10 cellular contexts compared by ENCODE assay signal in the genomic region with DNA sequence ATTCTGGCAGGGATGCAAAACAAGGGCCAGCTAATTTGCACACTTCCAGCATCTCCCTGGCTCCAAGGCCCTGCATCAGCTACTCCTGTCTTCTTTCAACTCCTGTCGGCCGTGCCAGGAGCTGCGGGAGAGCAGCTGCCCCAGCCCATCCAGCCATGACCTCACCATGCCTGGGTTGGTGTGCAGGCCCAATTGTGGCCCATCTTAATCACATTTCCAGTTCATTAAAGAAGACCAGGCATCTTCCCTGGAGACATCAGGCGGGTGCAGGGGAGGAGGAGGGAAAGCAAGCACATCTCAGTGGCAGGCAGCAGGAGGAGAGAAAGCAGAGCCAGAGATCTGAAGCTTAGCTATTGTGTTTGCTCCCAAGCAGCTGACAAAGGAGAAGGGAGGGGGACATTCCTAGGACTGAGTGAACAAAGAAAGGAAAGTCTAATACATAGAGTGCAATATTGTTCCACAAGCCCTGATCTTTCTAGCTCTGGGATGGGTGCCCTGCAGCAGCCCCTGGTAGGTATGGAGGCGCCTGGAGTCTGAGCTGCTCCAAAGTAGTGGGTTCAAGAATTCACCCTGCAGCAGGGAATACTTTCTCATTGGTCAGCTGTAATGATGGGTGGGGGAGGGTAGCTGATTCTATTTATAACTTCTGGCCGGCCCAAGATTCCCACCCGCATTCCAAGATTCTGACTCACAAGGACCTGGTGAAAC. TPM values are rescaled to one million over a fixed set of nuclear protein-coding genes. Genes with fewer than 3 reads are reported as not detected.
DNase-seq lines count a peak whose midpoint lies in the region; TF ChIP-seq lines count a peak whose summit lies in the region.
"Had no signal": no experiment of that assay in that cellular context is flagged by ENCODE, and none has a peak within 500 bp of the region (broad histone marks: within the 10 kb centered on the region; RNA-seq: fewer than 3 reads in every experiment).

No MANE protein-coding gene starts in this region.

- CTCF ChIA-PET in CD8-positive, alpha-beta memory T cell (lab: Charles Lee), result no interaction called here

- H3K4me1 Mint-ChIP-seq in CD8-positive, alpha-beta memory T cell, result no peaks in the 10 kb centered on the region

- peaks cover 25 to 36% of the 10 kb centered on the region in 2 donors for H3K4me1 ChIP-seq in muscle layer of duodenum (ENCODE audit: control insufficient read depth in 1 of 2, insufficient read depth in 2 of 2, low read length in 2 of 2)
- no peaks in the 10 kb centered on the region for H3K4me1 ChIP-seq in CD8-positive, alpha-beta memory T cell (ENCODE audit: insufficient read depth, low read length)

- TF ChIP-seq CTCF in AG10803 (conservative IDR thresholded peaks at IDR 0.05; ENCODE audit: low read length) (peak; percentile 7; the same call in 1 of the 2 replicates), fibroblast of the aortic adventitia (IDR thresholded peaks at IDR 0.05; ENCODE audit: insufficient read depth, low read length) (peak; percentile 12)

- H3K27ac Mint-ChIP-seq in CD8-positive, alpha-beta memory T cell, result no peak overlapping the region

- no peaks in the 10 kb centered on the region for H3K9me3 ChIP-seq in muscle layer of duodenum (ENCODE audit: control insufficient read depth in 1 of 2, low read length in 2 of 2)
- no peaks in the 10 kb centered on the region for H3K9me3 ChIP-seq in CD8-positive, alpha-beta memory T cell (ENCODE audit: low read length)

- H3K36me3 ChIP-seq in muscle layer of duodenum (ENCODE audit: control insufficient read depth in 1 of 2, insufficient read depth in 2 of 2, low read length in 2 of 2), result no peaks in the 10 kb centered on the region
- H3K36me3 ChIP-seq in CD8-positive, alpha-beta memory T cell (ENCODE audit: insufficient read depth, low read length), result no peaks in the 10 kb centered on the region

- no peaks in the 10 kb centered on the region for H3K36me3 Mint-ChIP-seq in CD8-positive, alpha-beta memory T cell

- DNase-seq in AG10803 (ENCODE audit: low read depth), result peak; percentile 75
- peak; percentile 97 for DNase-seq in NCI-H526 (lab: John Stamatoyannopoulos, UW)
- peak; percentile 88 for DNase-seq in fibroblast of the aortic adventitia (ENCODE audit: low read depth)
- no peak for DNase-seq in activated gamma-delta T cell treated with Interleukin-2 at 50 U/mL for 16 hours
- DNase-seq in CD8-positive, alpha-beta memory T cell, result no peak
- DNase-seq in NCI-H2227 (lab: John Stamatoyannopoulos, UW; ENCODE audit: unreplicated experiment), result no peak
- no peak for DNase-seq in Kasumi-1 (lab: John Stamatoyannopoulos, UW)
- DNase-seq: central memory CD4-positive, alpha-beta T cell had no signal

- POLR2A ChIA-PET in CD8-positive, alpha-beta memory T cell (lab: Charles Lee), result no interaction called here

- peaks cover 11 to 45% of the 10 kb centered on the region in 2 donors for H3K27me3 Mint-ChIP-seq in CD8-positive, alpha-beta memory T cell

- no peaks in the 10 kb centered on the region for H3K27me3 ChIP-seq in muscle layer of duodenum (ENCODE audit: low read depth, low read length)
- H3K27me3 ChIP-seq in CD8-positive, alpha-beta memory T cell (ENCODE audit: insufficient read depth, low read length, poor library complexity, severe bottlenecking), result no peaks in the 10 kb centered on the region

- H3K9me3 Mint-ChIP-seq in CD8-positive, alpha-beta memory T cell, result no peaks in the 10 kb centered on the region

- H3K27ac ChIP-seq in muscle layer of duodenum (ENCODE audit: low read length), result peak overlapping the region; percentile 56
- H3K27ac ChIP-seq in CD8-positive, alpha-beta memory T cell (ENCODE audit: low read depth, low read length), result no peak overlapping the region

- no peak overlapping the region for H3K4me3 Mint-ChIP-seq in CD8-positive, alpha-beta memory T cell

- H3K4me3 ChIP-seq in AG10803 (ENCODE audit: low read length) (no peak overlapping the region), fibroblast of the aortic adventitia (ENCODE audit: low read depth, low read length) (no peak overlapping the region), muscle layer of duodenum (ENCODE audit: low read depth in 1 of 2, low read length in 2 of 2) (peak overlapping the region in 1 of 2 donors; percentile 12)
- H3K4me3 ChIP-seq in CD8-positive, alpha-beta memory T cell (ENCODE audit: low read length), result no peak overlapping the region

RNA-seq across cellular contexts. Expression of a gene that starts 40.1 kb away (rescaled TPM):
- total RNA-seq in fibroblast of the aortic adventitia (ENCODE audit: low replicate concordance), result 1.4 and 4.5 TPM in 2 replicates
- under 1 TPM in 1 of 2 experiments, not detected in 1; 0.02 TPM for total RNA-seq in CD8-positive, alpha-beta memory T cell
- polyA plus RNA-seq in CD8-positive, alpha-beta memory T cell, result not detected
- total RNA-seq: T-helper 1 cell treated with Interleukin-12 subunit alpha and Interleukin-12 subunit beta and Interleukin-4 antibody, amounts not matched to agents 30 ng/mL and 1 ng/mL, for 36 hours had no signal

Comparison
In these comparisons a context has a peak if more than half of its experiments do, and no peak if none do; other contexts are left out.
1. DNase-seq: peak in AG10803 (single experiment), NCI-H526 (2 of 2) and fibroblast of the aortic adventitia (single experiment); none in activated gamma-delta T cell treated with Interleukin-2 at 50 U/mL for 16 hours (single experiment), CD8-positive, alpha-beta memory T cell (0 of 5), NCI-H2227 (single experiment) and Kasumi-1 (0 of 2).